In genomic region chr9:95030920-95031662, GRCh38 we compare ENCODE assay signal across 16 cellular contexts.
DNase-seq lines count a peak whose midpoint lies in the region; ATAC-seq and TF ChIP-seq lines count a peak whose summit lies in the region.
"Had no signal": no experiment of that assay in that cellular context is flagged by ENCODE, and none has a peak within 500 bp of the region (broad histone marks: within the 10 kb centered on the region; RNA-seq: fewer than 3 reads in every experiment).

No MANE protein-coding gene starts in this region.

- intact Hi-C loops in natural killer cell (cut with micrococcal nuclease) = no loop called here

- peaks cover 38% of the 10 kb centered on the region for H3K36me3 Mint-ChIP-seq in HFFc6 (ENCODE audit: low read depth)
- H3K36me3 Mint-ChIP-seq in natural killer cell = no peaks in the 10 kb centered on the region

- DNase-seq in HFFc6 (no peak), lung (ENCODE audit: low spot score) (no peak), OCI-M2 (lab: John Stamatoyannopoulos, UW; ENCODE audit: unreplicated experiment) (no peak), natural killer cell (no peak), pons (ENCODE audit: low spot score) (no peak)
- DNase-seq: activated naive CD8-positive, alpha-beta T cell treated with anti-CD3 and anti-CD28 coated beads for 36 hours; EL; foreskin melanocyte; islet precursor cell; NCI-H1048; NCI-H524 treated with DMSO at 0.1 percent for 48 hours; SHP77 treated with DMSO at 0.1 percent for 48 hours had no signal

- H3K9me3 Mint-ChIP-seq in HFFc6 (no peaks in the 10 kb centered on the region), natural killer cell (no peaks in the 10 kb centered on the region)
- H3K9me3 Mint-ChIP-seq: activated naive CD8-positive, alpha-beta T cell treated with anti-CD3 and anti-CD28 coated beads for 36 hours; CD14-positive monocyte had no signal

- TF ChIP-seq CTCF in HFFc6 (IDR thresholded peaks at IDR 0.05) (no peak), lung (IDR thresholded peaks at IDR 0.05; ENCODE audit: control extremely low read depth, extremely low read depth) (no peak), natural killer cell (IDR thresholded peaks at IDR 0.05) (no peak)

- ATAC-seq in lung (ENCODE audit: insufficient read depth, low FRiP score) (no peak), HG03025 (IDR thresholded peaks at IDR 0.05; ENCODE audit: low FRiP score, unreplicated experiment) (no peak), natural killer cell (no peak)

- H3K27ac Mint-ChIP-seq in HFFc6 (peak overlapping the region; percentile 16), natural killer cell (no peak overlapping the region)
- H3K27ac Mint-ChIP-seq: activated naive CD8-positive, alpha-beta T cell treated with anti-CD3 and anti-CD28 coated beads for 36 hours; CD14-positive monocyte had no signal

- no peaks in the 10 kb centered on the region for H3K9me3 ChIP-seq in lung (ENCODE audit: control insufficient read depth in 2 of 2, insufficient read depth in 1 of 2, low read length in 1 of 2)
- H3K9me3 ChIP-seq in stomach smooth muscle (ENCODE audit: control insufficient read depth in 2 of 2, low read length in 2 of 2) = no peaks in the 10 kb centered on the region

- peak overlapping the region; percentile 86 for H3K27ac ChIP-seq in angular gyrus (ENCODE audit: low read depth, low read length)
- peak overlapping the region; percentile 14 to 49 for H3K27ac ChIP-seq in lung (ENCODE audit: low read depth in 1 of 2, low read length in 1 of 2)
- H3K27ac ChIP-seq in stomach smooth muscle (ENCODE audit: low read length) = peak overlapping the region; percentile 67

- H3K27me3 Mint-ChIP-seq in HFFc6 (ENCODE audit: insufficient read depth) (no peaks in the 10 kb centered on the region; the same call in none of the 2 replicates), natural killer cell (ENCODE audit: low read depth in 2 of 2) (no peaks in the 10 kb centered on the region)
- H3K27me3 Mint-ChIP-seq: activated naive CD8-positive, alpha-beta T cell treated with anti-CD3 and anti-CD28 coated beads for 36 hours had no signal

- H3K27me3 ChIP-seq in lung (ENCODE audit: control insufficient read depth, insufficient read depth) = no peaks in the 10 kb centered on the region
- no peaks in the 10 kb centered on the region for H3K27me3 ChIP-seq in stomach smooth muscle (ENCODE audit: control insufficient read depth in 1 of 2, insufficient read depth in 2 of 2, low read length in 2 of 2)

- H3K4me3 ChIP-seq in lung (no peak overlapping the region), stomach smooth muscle (ENCODE audit: low read length in 2 of 2) (peak overlapping the region in 1 of 2 donors; percentile 55)

- H3K4me1 ChIP-seq in lung (ENCODE audit: control insufficient read depth in 2 of 2, insufficient read depth in 2 of 2, low read length in 2 of 2) (peaks cover 19% of the 10 kb centered on the region in 2 donors), stomach smooth muscle (ENCODE audit: control insufficient read depth, insufficient read depth, low read length) (peaks cover 68% of the 10 kb centered on the region)

- no peak overlapping the region for H3K9ac ChIP-seq in stomach smooth muscle (ENCODE audit: low read length in 2 of 2)

- 74 to 82% methylated on average over 11 of the region's 11 CpGs for WGBS in lung, 2 donors

- H3K36me3 ChIP-seq in lung (ENCODE audit: control insufficient read depth in 2 of 2, insufficient read depth in 2 of 2, low read length in 2 of 2) (peaks cover 1 to 3% of the 10 kb centered on the region in 2 donors), stomach smooth muscle (ENCODE audit: control insufficient read depth in 2 of 2, insufficient read depth in 2 of 2, low read length in 2 of 2) (peaks cover 0 to 6% of the 10 kb centered on the region in 2 donors)

- H3K4me1 Mint-ChIP-seq in HFFc6 (ENCODE audit: low read depth) = peaks cover 81% of the 10 kb centered on the region
- H3K4me1 Mint-ChIP-seq in natural killer cell = no peaks in the 10 kb centered on the region
- H3K4me1 Mint-ChIP-seq: activated naive CD8-positive, alpha-beta T cell treated with anti-CD3 and anti-CD28 coated beads for 36 hours; CD14-positive monocyte had no signal

- H3K4me3 Mint-ChIP-seq in HFFc6 = no peak overlapping the region
- H3K4me3 Mint-ChIP-seq in natural killer cell = no peak overlapping the region
- H3K4me3 Mint-ChIP-seq: activated naive CD8-positive, alpha-beta T cell treated with anti-CD3 and anti-CD28 coated beads for 36 hours; CD14-positive monocyte had no signal

Comparison
In these comparisons a context has a peak if more than half of its experiments do, and no peak if none do; other contexts are left out.
1. H3K27ac ChIP-seq: peak in every context shown above with its lines; median percentile 86 in angular gyrus; 67 in stomach smooth muscle; 32 in lung.